Comparison of ENCODE assay signal across 1 cellular context in genomic region chr10:119892188-119893065, GRCh38.
TF ChIP-seq lines count a peak whose summit lies in the region.

Gene SEC23IP, plus strand, starts transcription at chr10:119892730. Its CDS starts 53 bp downstream, at chr10:119892783.

TF ChIP-seq in HepG2, 621 proteins besides CTCF, POLR2A, EP300 and RAD21 (continued from another document and continues in another):
- TF ChIP-seq, protein P1, sequence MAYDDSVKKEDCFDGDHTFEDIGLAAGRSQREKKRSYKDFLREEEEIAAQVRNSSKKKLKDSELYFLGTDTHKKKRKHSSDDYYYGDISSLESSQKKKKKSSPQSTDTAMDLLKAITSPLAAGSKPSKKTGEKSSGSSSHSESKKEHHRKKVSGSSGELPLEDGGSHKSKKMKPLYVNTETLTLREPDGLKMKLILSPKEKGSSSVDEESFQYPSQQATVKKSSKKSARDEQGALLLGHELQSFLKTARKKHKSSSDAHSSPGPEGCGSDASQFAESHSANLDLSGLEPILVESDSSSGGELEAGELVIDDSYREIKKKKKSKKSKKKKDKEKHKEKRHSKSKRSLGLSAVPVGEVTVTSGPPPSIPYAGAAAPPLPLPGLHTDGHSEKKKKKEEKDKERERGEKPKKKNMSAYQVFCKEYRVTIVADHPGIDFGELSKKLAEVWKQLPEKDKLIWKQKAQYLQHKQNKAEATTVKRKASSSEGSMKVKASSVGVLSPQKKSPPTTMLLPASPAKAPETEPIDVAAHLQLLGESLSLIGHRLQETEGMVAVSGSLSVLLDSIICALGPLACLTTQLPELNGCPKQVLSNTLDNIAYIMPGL (CRISPR knock-in tag; IDR thresholded peaks at IDR 0.05; ENCODE audit: borderline replicate concordance in 1 of 2, low read depth in 1 of 2): peak; percentile 83 to 88
- TF ChIP-seq SMARCE1 (IDR thresholded peaks at IDR 0.05; ENCODE audit: borderline replicate concordance) (no peak), SMAD1 (CRISPR knock-in tag; IDR thresholded peaks at IDR 0.05; ENCODE audit: borderline replicate concordance, low read depth) (peak; percentile 92; the same call in 1 of the 2 replicates), SIN3A (IDR thresholded peaks at IDR 0.05; ENCODE audit: borderline replicate concordance, low read depth, low read length) (peak; percentile 80; the same call in 1 of the 2 replicates), DNMT1 (CRISPR knock-in tag; IDR thresholded peaks at IDR 0.05) (no peak; the same call in 1 of the 2 replicates), ZNF557 (CRISPR knock-in tag; IDR thresholded peaks at IDR 0.05) (peak; percentile 71; the same call in 1 of the 2 replicates), ZNF790 (CRISPR knock-in tag; IDR thresholded peaks at IDR 0.05; ENCODE audit: borderline replicate concordance) (peak; percentile 31; the same call in 1 of the 2 replicates), ZFX (CRISPR knock-in tag; IDR thresholded peaks at IDR 0.05; ENCODE audit: low read depth) (peak; percentile 94), ZNF383 (CRISPR knock-in tag; IDR thresholded peaks at IDR 0.05; ENCODE audit: borderline replicate concordance) (no peak), CHCHD3 (CRISPR knock-in tag; IDR thresholded peaks at IDR 0.05) (no peak), ZNF354B (CRISPR knock-in tag; IDR thresholded peaks at IDR 0.05) (no peak), SAFB2 (CRISPR knock-in tag; IDR thresholded peaks at IDR 0.05; ENCODE audit: borderline replicate concordance, low read depth) (no peak), ZNF713 (CRISPR knock-in tag; IDR thresholded peaks at IDR 0.05) (no peak; the same call in 1 of the 2 replicates), AHR (CRISPR knock-in tag; IDR thresholded peaks at IDR 0.05) (peak; percentile 87; the same call in 1 of the 2 replicates), ZMAT3 (CRISPR knock-in tag; conservative IDR thresholded peaks at IDR 0.05) (peak; percentile 93), NFIC (IDR thresholded peaks at IDR 0.05; ENCODE audit: low read length) (no peak), ZNF414 (CRISPR knock-in tag; IDR thresholded peaks at IDR 0.05) (peak; percentile 95; the same call in 1 of the 2 replicates), FOXM1 (CRISPR knock-in tag; IDR thresholded peaks at IDR 0.05) (no peak), ZNF891 (CRISPR knock-in tag; IDR thresholded peaks at IDR 0.05) (peak; percentile 36; the same call in 1 of the 2 replicates), ZFP82 (CRISPR knock-in tag; IDR thresholded peaks at IDR 0.05; ENCODE audit: borderline replicate concordance) (peak; percentile 28; the same call in 1 of the 2 replicates), ZFP90 (CRISPR knock-in tag; IDR thresholded peaks at IDR 0.05; ENCODE audit: borderline replicate concordance) (no peak), ZSCAN22 (CRISPR knock-in tag; IDR thresholded peaks at IDR 0.05) (no peak), MTA3 (CRISPR knock-in tag; IDR thresholded peaks at IDR 0.05) (no peak), MIXL1 (CRISPR knock-in tag; IDR thresholded peaks at IDR 0.05) (peak; percentile 83), MBNL3 (CRISPR knock-in tag; conservative IDR thresholded peaks at IDR 0.05) (no peak), SYNCRIP (IDR thresholded peaks at IDR 0.05; ENCODE audit: insufficient read depth, low read depth, low read length) (no peak), ZNF468 (CRISPR knock-in tag; IDR thresholded peaks at IDR 0.05) (no peak), ZNF746 (CRISPR knock-in tag; IDR thresholded peaks at IDR 0.05) (peak; percentile 73; the same call in 1 of the 2 replicates), ZBTB20 (CRISPR knock-in tag; IDR thresholded peaks at IDR 0.05; ENCODE audit: borderline replicate concordance, low read depth) (peak; percentile 88; the same call in 1 of the 2 replicates), ZNF362 (CRISPR knock-in tag; IDR thresholded peaks at IDR 0.05; ENCODE audit: borderline replicate concordance) (no peak), ZNF841 (CRISPR knock-in tag; IDR thresholded peaks at IDR 0.05; ENCODE audit: borderline replicate concordance) (no peak), ZFP37 (CRISPR knock-in tag; IDR thresholded peaks at IDR 0.05; ENCODE audit: borderline replicate concordance) (peak; percentile 70; the same call in 1 of the 2 replicates), ZKSCAN1 (IDR thresholded peaks at IDR 0.05; ENCODE audit: low read length) (no peak), SRF (IDR thresholded peaks at IDR 0.05; ENCODE audit: low read depth, low read length) (0 out of 2 replicates have a peak, but pooled peaks have one; percentile 46), ZNF496 (CRISPR knock-in tag; IDR thresholded peaks at IDR 0.05; ENCODE audit: insufficient replicate concordance) (no peak)
- TF ChIP-seq, protein P2, sequence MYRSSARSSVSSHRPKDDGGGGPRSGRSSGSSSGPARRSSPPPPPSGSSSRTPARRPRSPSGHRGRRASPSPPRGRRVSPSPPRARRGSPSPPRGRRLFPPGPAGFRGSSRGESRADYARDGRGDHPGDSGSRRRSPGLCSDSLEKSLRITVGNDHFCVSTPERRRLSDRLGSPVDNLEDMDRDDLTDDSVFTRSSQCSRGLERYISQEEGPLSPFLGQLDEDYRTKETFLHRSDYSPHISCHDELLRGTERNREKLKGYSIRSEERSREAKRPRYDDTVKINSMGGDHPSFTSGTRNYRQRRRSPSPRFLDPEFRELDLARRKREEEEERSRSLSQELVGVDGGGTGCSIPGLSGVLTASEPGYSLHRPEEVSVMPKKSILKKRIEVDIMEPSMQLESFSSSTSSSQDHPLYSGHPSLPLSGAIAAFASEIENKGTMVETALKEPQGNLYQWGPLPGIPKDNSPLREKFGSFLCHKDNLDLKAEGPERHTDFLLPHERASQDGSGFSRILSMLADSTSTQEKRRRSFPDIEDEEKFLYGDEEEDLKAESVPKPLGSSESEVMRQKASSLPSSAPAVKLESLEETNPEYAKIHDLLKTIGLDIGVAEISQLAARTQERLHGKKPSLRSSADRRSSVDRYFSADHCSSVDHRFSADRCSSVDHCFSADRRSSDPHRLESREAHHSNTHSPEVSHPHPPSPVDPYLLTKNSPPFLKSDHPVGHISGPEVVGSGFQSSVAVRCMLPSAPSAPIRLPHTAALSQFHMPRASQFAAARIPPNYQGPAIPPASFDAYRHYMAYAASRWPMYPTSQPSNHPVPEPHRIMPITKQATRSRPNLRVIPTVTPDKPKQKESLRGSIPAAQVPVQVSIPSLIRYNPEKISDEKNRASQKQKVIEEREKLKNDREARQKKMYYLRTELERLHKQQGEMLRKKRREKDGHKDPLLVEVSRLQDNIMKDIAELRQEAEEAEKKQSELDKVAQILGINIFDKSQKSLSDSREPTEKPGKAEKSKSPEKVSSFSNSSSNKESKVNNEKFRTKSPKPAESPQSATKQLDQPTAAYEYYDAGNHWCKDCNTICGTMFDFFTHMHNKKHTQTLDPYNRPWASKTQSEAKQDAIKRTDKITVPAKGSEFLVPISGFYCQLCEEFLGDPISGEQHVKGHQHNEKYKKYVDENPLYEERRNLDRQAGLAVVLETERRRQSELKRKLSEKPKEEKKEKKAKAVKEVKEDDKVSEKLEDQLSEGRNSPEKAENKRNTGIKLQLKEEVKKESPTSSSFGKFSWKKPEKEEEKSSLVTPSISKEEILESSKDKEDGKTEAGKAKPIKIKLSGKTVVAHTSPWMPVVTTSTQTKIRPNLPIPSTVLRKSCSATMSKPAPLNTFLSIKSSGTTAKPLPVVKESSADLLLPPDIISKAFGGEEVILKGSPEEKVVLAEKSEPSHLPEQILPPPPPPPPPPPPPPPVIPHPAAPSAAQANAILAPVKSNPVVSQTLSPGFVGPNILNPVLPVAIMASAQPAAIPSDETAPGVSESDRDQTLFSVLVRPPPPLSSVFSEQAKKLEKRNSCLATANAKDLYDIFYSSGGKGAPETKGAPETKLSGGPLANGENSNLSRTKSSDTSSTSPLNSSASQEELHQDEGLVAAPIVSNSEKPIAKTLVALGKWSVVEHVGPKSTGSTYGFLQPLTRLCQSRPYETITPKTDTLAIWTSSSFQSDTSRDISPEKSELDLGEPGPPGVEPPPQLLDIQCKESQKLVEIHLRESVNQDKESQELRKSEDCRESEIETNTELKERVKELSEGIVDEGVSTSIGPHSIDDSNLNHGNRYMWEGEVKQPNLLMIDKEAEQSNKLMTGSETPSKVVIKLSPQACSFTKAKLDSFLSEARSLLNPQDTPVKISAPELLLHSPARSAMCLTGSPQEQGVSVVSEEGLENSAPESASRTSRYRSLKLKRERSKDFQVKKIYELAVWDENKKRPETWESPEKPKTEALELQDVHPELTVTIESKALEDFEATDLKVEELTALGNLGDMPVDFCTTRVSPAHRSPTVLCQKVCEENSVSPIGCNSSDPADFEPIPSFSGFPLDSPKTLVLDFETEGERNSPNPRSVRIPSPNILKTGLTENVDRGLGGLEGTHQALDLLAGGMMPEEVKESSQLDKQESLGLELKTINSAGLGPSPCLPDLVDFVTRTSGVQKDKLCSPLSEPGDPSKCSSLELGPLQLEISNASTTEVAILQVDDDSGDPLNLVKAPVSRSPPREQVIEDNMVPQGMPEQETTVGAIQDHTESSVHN (CRISPR knock-in tag; IDR thresholded peaks at IDR 0.05): 0 out of 2 replicates have a peak, but pooled peaks have one; percentile 61
- TF ChIP-seq, protein P3, sequence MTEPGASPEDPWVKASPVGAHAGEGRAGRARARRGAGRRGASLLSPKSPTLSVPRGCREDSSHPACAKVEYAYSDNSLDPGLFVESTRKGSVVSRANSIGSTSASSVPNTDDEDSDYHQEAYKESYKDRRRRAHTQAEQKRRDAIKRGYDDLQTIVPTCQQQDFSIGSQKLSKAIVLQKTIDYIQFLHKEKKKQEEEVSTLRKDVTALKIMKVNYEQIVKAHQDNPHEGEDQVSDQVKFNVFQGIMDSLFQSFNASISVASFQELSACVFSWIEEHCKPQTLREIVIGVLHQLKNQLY (CRISPR knock-in tag; IDR thresholded peaks at IDR 0.05): peak; percentile 94
- TF ChIP-seq, protein P4, sequence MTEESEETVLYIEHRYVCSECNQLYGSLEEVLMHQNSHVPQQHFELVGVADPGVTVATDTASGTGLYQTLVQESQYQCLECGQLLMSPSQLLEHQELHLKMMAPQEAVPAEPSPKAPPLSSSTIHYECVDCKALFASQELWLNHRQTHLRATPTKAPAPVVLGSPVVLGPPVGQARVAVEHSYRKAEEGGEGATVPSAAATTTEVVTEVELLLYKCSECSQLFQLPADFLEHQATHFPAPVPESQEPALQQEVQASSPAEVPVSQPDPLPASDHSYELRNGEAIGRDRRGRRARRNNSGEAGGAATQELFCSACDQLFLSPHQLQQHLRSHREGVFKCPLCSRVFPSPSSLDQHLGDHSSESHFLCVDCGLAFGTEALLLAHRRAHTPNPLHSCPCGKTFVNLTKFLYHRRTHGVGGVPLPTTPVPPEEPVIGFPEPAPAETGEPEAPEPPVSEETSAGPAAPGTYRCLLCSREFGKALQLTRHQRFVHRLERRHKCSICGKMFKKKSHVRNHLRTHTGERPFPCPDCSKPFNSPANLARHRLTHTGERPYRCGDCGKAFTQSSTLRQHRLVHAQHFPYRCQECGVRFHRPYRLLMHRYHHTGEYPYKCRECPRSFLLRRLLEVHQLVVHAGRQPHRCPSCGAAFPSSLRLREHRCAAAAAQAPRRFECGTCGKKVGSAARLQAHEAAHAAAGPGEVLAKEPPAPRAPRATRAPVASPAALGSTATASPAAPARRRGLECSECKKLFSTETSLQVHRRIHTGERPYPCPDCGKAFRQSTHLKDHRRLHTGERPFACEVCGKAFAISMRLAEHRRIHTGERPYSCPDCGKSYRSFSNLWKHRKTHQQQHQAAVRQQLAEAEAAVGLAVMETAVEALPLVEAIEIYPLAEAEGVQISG (CRISPR knock-in tag; IDR thresholded peaks at IDR 0.05): peak; percentile 96
- TF ChIP-seq, protein P5, sequence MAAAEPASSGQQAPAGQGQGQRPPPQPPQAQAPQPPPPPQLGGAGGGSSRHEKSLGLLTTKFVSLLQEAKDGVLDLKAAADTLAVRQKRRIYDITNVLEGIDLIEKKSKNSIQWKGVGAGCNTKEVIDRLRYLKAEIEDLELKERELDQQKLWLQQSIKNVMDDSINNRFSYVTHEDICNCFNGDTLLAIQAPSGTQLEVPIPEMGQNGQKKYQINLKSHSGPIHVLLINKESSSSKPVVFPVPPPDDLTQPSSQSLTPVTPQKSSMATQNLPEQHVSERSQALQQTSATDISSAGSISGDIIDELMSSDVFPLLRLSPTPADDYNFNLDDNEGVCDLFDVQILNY (CRISPR knock-in tag; conservative IDR thresholded peaks at IDR 0.05): peak; percentile 69; the same call in 1 of the 2 replicates
- TF ChIP-seq, protein P6, sequence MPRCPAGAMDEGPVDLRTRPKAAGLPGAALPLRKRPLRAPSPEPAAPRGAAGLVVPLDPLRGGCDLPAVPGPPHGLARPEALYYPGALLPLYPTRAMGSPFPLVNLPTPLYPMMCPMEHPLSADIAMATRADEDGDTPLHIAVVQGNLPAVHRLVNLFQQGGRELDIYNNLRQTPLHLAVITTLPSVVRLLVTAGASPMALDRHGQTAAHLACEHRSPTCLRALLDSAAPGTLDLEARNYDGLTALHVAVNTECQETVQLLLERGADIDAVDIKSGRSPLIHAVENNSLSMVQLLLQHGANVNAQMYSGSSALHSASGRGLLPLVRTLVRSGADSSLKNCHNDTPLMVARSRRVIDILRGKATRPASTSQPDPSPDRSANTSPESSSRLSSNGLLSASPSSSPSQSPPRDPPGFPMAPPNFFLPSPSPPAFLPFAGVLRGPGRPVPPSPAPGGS (CRISPR knock-in tag; IDR thresholded peaks at IDR 0.05): peak; percentile 86; the same call in 1 of the 2 replicates
- TF ChIP-seq, protein P7, sequence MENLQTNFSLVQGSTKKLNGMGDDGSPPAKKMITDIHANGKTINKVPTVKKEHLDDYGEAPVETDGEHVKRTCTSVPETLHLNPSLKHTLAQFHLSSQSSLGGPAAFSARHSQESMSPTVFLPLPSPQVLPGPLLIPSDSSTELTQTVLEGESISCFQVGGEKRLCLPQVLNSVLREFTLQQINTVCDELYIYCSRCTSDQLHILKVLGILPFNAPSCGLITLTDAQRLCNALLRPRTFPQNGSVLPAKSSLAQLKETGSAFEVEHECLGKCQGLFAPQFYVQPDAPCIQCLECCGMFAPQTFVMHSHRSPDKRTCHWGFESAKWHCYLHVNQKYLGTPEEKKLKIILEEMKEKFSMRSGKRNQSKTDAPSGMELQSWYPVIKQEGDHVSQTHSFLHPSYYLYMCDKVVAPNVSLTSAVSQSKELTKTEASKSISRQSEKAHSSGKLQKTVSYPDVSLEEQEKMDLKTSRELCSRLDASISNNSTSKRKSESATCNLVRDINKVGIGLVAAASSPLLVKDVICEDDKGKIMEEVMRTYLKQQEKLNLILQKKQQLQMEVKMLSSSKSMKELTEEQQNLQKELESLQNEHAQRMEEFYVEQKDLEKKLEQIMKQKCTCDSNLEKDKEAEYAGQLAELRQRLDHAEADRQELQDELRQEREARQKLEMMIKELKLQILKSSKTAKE (CRISPR knock-in tag; IDR thresholded peaks at IDR 0.05; ENCODE audit: borderline replicate concordance): peak; percentile 50; the same call in 1 of the 2 replicates
